In genomic region chr5:59496524-59497134, GRCh38 we compare ENCODE assay signal across 9 cellular contexts.
DNase-seq lines count a peak whose midpoint lies in the region; ATAC-seq, FAIRE-seq and TF ChIP-seq lines count a peak whose summit lies in the region.
"Had no signal": no experiment of that assay in that cellular context is flagged by ENCODE, and none has a peak within 500 bp of the region (broad histone marks: within the 10 kb centered on the region; RNA-seq: fewer than 3 reads in every experiment).

No MANE protein-coding gene starts in this region.

- ATAC-seq in esophagus mucosa: peak; percentile 23
- ATAC-seq: left lung had no signal

- no peak for TF ChIP-seq POLR2A in GM12891 (IDR thresholded peaks at IDR 0.05; ENCODE audit: low read depth, low read length)

- H3K4me3 ChIP-seq in LNCaP clone FGC (ENCODE audit: low read depth, low read length): no peak overlapping the region
- H3K4me3 ChIP-seq: left lung had no signal

- DNase-seq in AG08396 (ENCODE audit: low spot score) (peak; percentile 33), GM12891 (ENCODE audit: insufficient read length, low spot score) (peak; percentile 2), LNCaP clone FGC (ENCODE audit: low read depth) (no peak), NCI-H2107 (lab: John Stamatoyannopoulos, UW) (no peak), UCSD-AML1 (lab: John Stamatoyannopoulos, UW; ENCODE audit: unreplicated experiment) (no peak), T-helper 1 cell (no peak), ecto neural progenitor cell (ENCODE audit: low spot score) (no peak)

- FAIRE-seq in GM12891 (lab: Jason Lieb, UNC): no peak

- TF ChIP-seq CTCF in LNCaP clone FGC (IDR thresholded peaks at IDR 0.05; ENCODE audit: control insufficient read depth, extremely low read depth, insufficient read depth): peak; percentile 63

TF ChIP-seq in GM12891, 5 proteins besides CTCF, POLR2A, EP300 and RAD21:
- TF ChIP-seq POLR2AphosphoS5 (IDR thresholded peaks at IDR 0.05; ENCODE audit: low read depth, low read length) (no peak), SPI1 (IDR thresholded peaks at IDR 0.05; ENCODE audit: low read depth, low read length) (no peak), TAF1 (IDR thresholded peaks at IDR 0.05; ENCODE audit: low read depth, low read length) (no peak), PAX5 (IDR thresholded peaks at IDR 0.05; ENCODE audit: insufficient read depth, low read length, severe bottlenecking) (no peak)

Comparison
In these comparisons a context has a peak if more than half of its experiments do, and no peak if none do; other contexts are left out.
1. DNase-seq: peak in AG08396 (single experiment) and GM12891 (single experiment); none in LNCaP clone FGC (single experiment), NCI-H2107 (single experiment), UCSD-AML1 (single experiment), T-helper 1 cell (0 of 5) and ecto neural progenitor cell (single experiment).